8 cellular contexts compared by ENCODE assay signal in the genomic region with DNA sequence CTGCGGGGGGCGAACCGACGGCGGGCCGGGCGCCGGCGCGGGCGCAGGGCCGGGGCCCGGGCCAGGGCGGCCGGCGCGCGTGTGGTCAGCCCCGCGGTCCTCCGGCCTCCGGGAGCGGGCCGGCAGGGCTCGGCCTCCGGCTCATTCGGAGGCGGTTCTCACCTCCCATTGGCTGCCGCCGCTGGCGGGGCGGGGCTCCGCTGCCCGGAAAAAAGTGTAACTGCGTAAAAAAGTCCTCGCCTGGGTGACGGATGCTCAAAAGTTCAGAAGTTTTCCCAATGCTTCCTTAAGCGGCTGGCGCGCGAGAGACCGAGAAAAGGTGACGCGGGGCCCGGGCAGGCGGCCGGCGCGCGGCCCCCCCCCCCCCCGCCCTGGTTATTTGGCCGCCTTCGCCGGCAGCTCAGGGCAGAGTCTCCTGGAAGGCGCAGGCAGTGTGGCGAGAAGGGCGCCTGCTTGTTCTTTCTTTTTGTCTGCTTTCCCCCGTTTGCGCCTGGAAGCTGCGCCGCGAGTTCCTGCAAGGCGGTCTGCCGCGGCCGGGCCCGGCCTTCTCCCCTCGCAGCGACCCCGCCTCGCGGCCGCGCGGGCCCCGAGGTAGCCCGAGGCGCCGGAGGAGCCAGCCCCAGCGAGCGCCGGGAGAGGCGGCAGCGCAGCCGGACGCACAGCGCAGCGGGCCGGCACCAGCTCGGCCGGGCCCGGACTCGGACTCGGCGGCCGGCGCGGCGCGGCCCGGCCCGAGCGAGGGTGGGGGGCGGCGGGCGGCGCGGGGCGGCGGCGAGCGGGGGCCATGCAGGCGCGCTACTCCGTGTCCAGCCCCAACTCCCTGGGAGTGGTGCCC. TPM values are rescaled to one million over a fixed set of nuclear protein-coding genes. Genes with fewer than 3 reads are reported as not detected.
DNase-seq lines count a peak whose midpoint lies in the region; ATAC-seq and TF ChIP-seq lines count a peak whose summit lies in the region.

A gene (plus strand): TSS at position 254 of the 835 bp plus-strand sequence. CDS start 531 bp downstream, at position 785.

- peak within 1 kb of the TSS; percentile 86 to 97 for H3K27ac ChIP-seq in testis

- H3K4me1 ChIP-seq in testis = peaks cover 4% of the 10 kb centered on the region

- TF ChIP-seq RAD21 in Ishikawa (IDR thresholded peaks at IDR 0.05; ENCODE audit: low read depth) = no peak

- intact Hi-C loops in testis (cut with DNase I; ENCODE audit: low total_unique reads) = loop anchor here (5.0 kb wide), 1 partner anchor 492 kb away; no protein-coding TSS in a partner anchor

- peak within 1 kb of the TSS in 1 of 2 donors; percentile 23 for H3K27ac Mint-ChIP-seq in effector memory CD8-positive, alpha-beta T cell

- H3K27me3 ChIP-seq in testis = no peaks in the 10 kb centered on the region

- peak within 1 kb of the TSS; percentile 82 to 88 for H3K4me3 Mint-ChIP-seq in effector memory CD8-positive, alpha-beta T cell

- peak within 1 kb of the TSS; percentile 64 to 76 for H3K4me3 ChIP-seq in testis

- no peak for TF ChIP-seq EP300 in Ishikawa (IDR thresholded peaks at IDR 0.05; ENCODE audit: borderline replicate concordance)

- no peaks in the 10 kb centered on the region for H3K9me3 ChIP-seq in testis

- H3K27me3 Mint-ChIP-seq in effector memory CD8-positive, alpha-beta T cell = peaks cover 63 to 72% of the 10 kb centered on the region in 2 donors

- H3K36me3 Mint-ChIP-seq in effector memory CD8-positive, alpha-beta T cell (ENCODE audit: insufficient read depth) = peaks cover 18% of the 10 kb centered on the region

- DNase-seq in Daoy (ENCODE audit: low read depth) = peak; percentile 93
- peak; percentile 93 for DNase-seq in GM20000 (ENCODE audit: low spot score)
- DNase-seq in T1000 (lab: John Stamatoyannopoulos, UW) = peak; percentile 88
- no peak for DNase-seq in effector memory CD8-positive, alpha-beta T cell
- peak; percentile 91 to 94 for DNase-seq in lung microvascular endothelial cell (ENCODE audit: low read depth in 2 of 2)
- DNase-seq in testis = peak; percentile 89
- no peak for DNase-seq in stimulated activated naive CD4-positive, alpha-beta T cell treated with Interleukin-2 at 50 U/mL for 16 hours (lab: John Stamatoyannopoulos, UW)

- 1% methylated on average over 14 to 109 of the region's 115 CpGs for WGBS in testis, 2 donors

- TF ChIP-seq CTCF in GM20000 (IDR thresholded peaks at IDR 0.05; ENCODE audit: extremely low read depth, missing control alignments) = no peak
- TF ChIP-seq CTCF in testis (IDR thresholded peaks at IDR 0.05) = no peak

- no peaks in the 10 kb centered on the region for H3K36me3 ChIP-seq in testis (ENCODE audit: low read depth, missing control alignments)

- H3K4me1 Mint-ChIP-seq in effector memory CD8-positive, alpha-beta T cell (ENCODE audit: low read depth in 2 of 2) = peaks cover 19 to 43% of the 10 kb centered on the region in 2 donors

- peak; percentile 29 for TF ChIP-seq POLR2A in testis (IDR thresholded peaks at IDR 0.05)

- no peaks in the 10 kb centered on the region for H3K9me3 Mint-ChIP-seq in effector memory CD8-positive, alpha-beta T cell

- no peak for ATAC-seq in effector memory CD8-positive, alpha-beta T cell (replicated peaks)

TF ChIP-seq in Ishikawa, 13 proteins besides CTCF, POLR2A, EP300 and RAD21:
- no peak for TF ChIP-seq EGR1 (IDR thresholded peaks at IDR 0.05)
- TF ChIP-seq, protein P1, sequence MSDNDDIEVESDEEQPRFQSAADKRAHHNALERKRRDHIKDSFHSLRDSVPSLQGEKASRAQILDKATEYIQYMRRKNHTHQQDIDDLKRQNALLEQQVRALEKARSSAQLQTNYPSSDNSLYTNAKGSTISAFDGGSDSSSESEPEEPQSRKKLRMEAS (IDR thresholded peaks at IDR 0.05) = peak; percentile 22; the same call in 1 of the 2 replicates

RNA-seq across cellular contexts. Expression of the gene that starts here (rescaled TPM):
- 5.9 and 7.0 TPM in 2 replicates for total RNA-seq in Daoy (2014; rRNA removed; shearing (Covaris generic))
- total RNA-seq in lung microvascular endothelial cell (3.1 and 5.8 TPM in 2 replicates), testis (10 to 100 TPM in 1 of 2 donors, 1 to 10 TPM in 1; 9.4 to 10.6 TPM)
- 4.7 TPM for polyA plus RNA-seq in testis (ENCODE audit: insufficient read depth, low read depth, low replicate concordance)

Comparison
In these comparisons a context has a peak if more than half of its experiments do, and no peak if none do; other contexts are left out.
1. DNase-seq: peak in Daoy (single experiment), GM20000 (single experiment), T1000 (single experiment), lung microvascular endothelial cell (2 of 2) and testis (single experiment); none in effector memory CD8-positive, alpha-beta T cell (0 of 3) and stimulated activated naive CD4-positive, alpha-beta T cell treated with Interleukin-2 at 50 U/mL for 16 hours (single experiment).